ENCODE assay signal across 12 cellular contexts in genomic region chr1:151069103-151069486, GRCh38. TPM values are rescaled to one million over a fixed set of nuclear protein-coding genes. Genes with fewer than 3 reads are reported as not detected.
DNase-seq lines count a peak whose midpoint lies in the region; ATAC-seq and TF ChIP-seq lines count a peak whose summit lies in the region.
"Had no signal": no experiment of that assay in that cellular context is flagged by ENCODE, and none has a peak within 500 bp of the region (broad histone marks: within the 10 kb centered on the region; RNA-seq: fewer than 3 reads in every experiment).

No MANE protein-coding gene starts in this region.

- H3K27me3 Mint-ChIP-seq in CD4-positive, alpha-beta memory T cell: no peaks in the 10 kb centered on the region
- H3K27me3 Mint-ChIP-seq in brain: peaks cover 7% of the 10 kb centered on the region

- H3K36me3 ChIP-seq in CD4-positive, alpha-beta memory T cell (ENCODE audit: insufficient read depth, low read length): no peaks in the 10 kb centered on the region
- H3K36me3 ChIP-seq in Karpas-422 (ENCODE audit: insufficient read depth, low read length) (peaks cover 3% of the 10 kb centered on the region; the same call in 1 of the 2 replicates), osteoblast (ENCODE audit: insufficient read depth, low read length) (peaks cover 13% of the 10 kb centered on the region)

- no peaks in the 10 kb centered on the region for H3K9me3 Mint-ChIP-seq in CD4-positive, alpha-beta memory T cell
- H3K9me3 Mint-ChIP-seq in brain: peaks cover 0 to 4% (median 3%) of the 10 kb centered on the region in 5 experiments

- H3K79me2 ChIP-seq in Karpas-422 (ENCODE audit: low read length) (peaks cover 56% of the 10 kb centered on the region), osteoblast (ENCODE audit: insufficient read depth, low read length) (peaks cover 39% of the 10 kb centered on the region)

- peak overlapping the region; percentile 68 to 100 (median 99) for H3K4me3 Mint-ChIP-seq in CD4-positive, alpha-beta memory T cell
- peak overlapping the region; percentile 65 to 98 (median 73) for H3K4me3 Mint-ChIP-seq in brain

- TF ChIP-seq CTCF in brain (conservative IDR thresholded peaks at IDR 0.05) (no peak), osteoblast (IDR thresholded peaks at IDR 0.05; ENCODE audit: extremely low read depth, low read depth, low read length) (no peak)

- H3K9ac ChIP-seq in Karpas-422 (ENCODE audit: low read length): peak overlapping the region; percentile 27; the same call in 1 of the 2 replicates

- peaks cover 12 to 13% of the 10 kb centered on the region in 2 donors for H3K36me3 Mint-ChIP-seq in CD4-positive, alpha-beta memory T cell
- peaks cover 52% of the 10 kb centered on the region for H3K36me3 Mint-ChIP-seq in brain

- no peaks in the 10 kb centered on the region for H3K9me3 ChIP-seq in CD4-positive, alpha-beta memory T cell (ENCODE audit: control insufficient read depth in 1 of 2, low read length in 2 of 2)
- H3K9me3 ChIP-seq in Karpas-422 (ENCODE audit: low read length) (no peaks in the 10 kb centered on the region), osteoblast (ENCODE audit: low read depth, low read length) (no peaks in the 10 kb centered on the region)

- H3K27ac ChIP-seq in CD4-positive, alpha-beta memory T cell (ENCODE audit: low read depth, low read length): no peak overlapping the region
- H3K27ac ChIP-seq in Karpas-422 (ENCODE audit: low read length) (peak overlapping the region; percentile 41), osteoblast (ENCODE audit: low read depth, low read length) (peak overlapping the region; percentile 97)
- H3K27ac ChIP-seq: KMS-11 had no signal

- peaks cover 13 to 34% (median 25%) of the 10 kb centered on the region in 4 donors for H3K4me1 Mint-ChIP-seq in CD4-positive, alpha-beta memory T cell
- H3K4me1 Mint-ChIP-seq in brain: peaks cover 79% of the 10 kb centered on the region

- H3K4me3 ChIP-seq in CD4-positive, alpha-beta memory T cell (ENCODE audit: low read length in 2 of 2): no peak overlapping the region
- H3K4me3 ChIP-seq in Karpas-422 (ENCODE audit: low read length): peak overlapping the region; percentile 92; the same call in 1 of the 2 replicates
- no peak overlapping the region for H3K4me3 ChIP-seq in osteoblast (ENCODE audit: insufficient read depth, low read length)

- no peak overlapping the region for H2AFZ ChIP-seq in Karpas-422 (ENCODE audit: low read length)
- H2AFZ ChIP-seq in osteoblast (ENCODE audit: low read length): no peak overlapping the region

- intact Hi-C loops in CD4-positive, alpha-beta memory T cell (cut with micrococcal nuclease): no loop called here

- no peak for ATAC-seq in GM21423 (IDR thresholded peaks at IDR 0.05; ENCODE audit: unreplicated experiment)

- CTCF ChIA-PET in CD4-positive, alpha-beta memory T cell (lab: Charles Lee; ENCODE audit: partially characterized antibody): interaction anchor here (1.1 to 8.7 kb wide), 2 partner anchors 11 to 22 kb away, joined by 4 to 92 read pairs; partner anchors contain the start of genes C1orf56, CDC42SE1 and MLLT11

- DNase-seq in CD4-positive, alpha-beta memory T cell: no peak
- DNase-seq in Karpas-422 (no peak), osteoblast (ENCODE audit: insufficient read length, low spot score, missing footprints) (no peak), GOT3 (lab: John Stamatoyannopoulos, UW) (no peak), KG1 (lab: John Stamatoyannopoulos, UW) (no peak), NCI-H774 (lab: John Stamatoyannopoulos, UW) (no peak)
- DNase-seq: activated CD4-positive, CD25-positive, alpha-beta regulatory T cell treated with anti-CD3 and anti-CD28 coated beads, Interleukin-2, amount 50 U/mL, for 72 hours; NCI-H69 had no signal

- POLR2A ChIA-PET in CD4-positive, alpha-beta memory T cell (lab: Charles Lee; ENCODE audit: partially characterized antibody): interaction anchor here (1.3 to 5.6 kb wide), 4 partner anchors 10 to 20 kb away, joined by 10 to 124 read pairs (median 38); partner anchors contain the start of genes C1orf56, CDC42SE1 and MLLT11

- no peaks in the 10 kb centered on the region for H3K9me2 ChIP-seq in Karpas-422 (replicated peaks; ENCODE audit: insufficient read depth, low read length)

- H4K20me1 ChIP-seq in Karpas-422 (ENCODE audit: insufficient read depth, low read depth, low read length): no peaks in the 10 kb centered on the region
- no peaks in the 10 kb centered on the region for H4K20me1 ChIP-seq in osteoblast (ENCODE audit: insufficient read depth, low read length)

- H3K27me3 ChIP-seq in CD4-positive, alpha-beta memory T cell (ENCODE audit: insufficient read depth, low read length): no peaks in the 10 kb centered on the region
- H3K27me3 ChIP-seq in Karpas-422 (ENCODE audit: low read length): no peaks in the 10 kb centered on the region
- no peaks in the 10 kb centered on the region for H3K27me3 ChIP-seq in osteoblast (ENCODE audit: insufficient read depth, low read length)

- H3K4me2 ChIP-seq in Karpas-422 (ENCODE audit: low read depth, low read length, poor library complexity, severe bottlenecking) (peak overlapping the region; percentile 95), osteoblast (ENCODE audit: insufficient read depth, low read length) (no peak overlapping the region)

- H3K4me1 ChIP-seq in CD4-positive, alpha-beta memory T cell (ENCODE audit: insufficient read depth, low read length): peaks cover 17% of the 10 kb centered on the region
- H3K4me1 ChIP-seq in Karpas-422 (ENCODE audit: low read length): peaks cover 39% of the 10 kb centered on the region
- H3K4me1 ChIP-seq in osteoblast (ENCODE audit: insufficient read depth, low read length): peaks cover 7% of the 10 kb centered on the region

- H3K27ac Mint-ChIP-seq in CD4-positive, alpha-beta memory T cell: peak overlapping the region; percentile 77 to 100 (median 91)
- H3K27ac Mint-ChIP-seq in brain: peak overlapping the region; percentile 75 to 100 (median 89)

RNA-seq across cellular contexts. Expression of gene GABPB2, which starts 1.5 kb away (rescaled TPM):
- 10 to 100 TPM; 36.8 to 42.8 TPM for total RNA-seq in CD4-positive, alpha-beta memory T cell
- polyA plus RNA-seq in CD4-positive, alpha-beta memory T cell: 10 to 100 TPM in 1 of 2 donors, 1 to 10 TPM in 1; 4.9 to 14.2 TPM
- 6.7 and 6.9 TPM in 2 replicates for total RNA-seq in Karpas-422 (2014; rRNA removed; shearing (Covaris generic); ENCODE audit: low replicate concordance)
- 5.5 TPM for polyA plus RNA-seq in brain (ENCODE audit: insufficient read depth, low read depth, low replicate concordance)
- 15.6 and 16.3 TPM in 2 replicates for total RNA-seq in osteoblast

RNA-seq across cellular contexts. Expression of gene MLLT11, which starts 8.9 kb away (rescaled TPM):
- 1 to 10 TPM; 4.5 to 4.9 TPM for total RNA-seq in CD4-positive, alpha-beta memory T cell
- 1 to 10 TPM; 3.6 to 3.9 TPM for polyA plus RNA-seq in CD4-positive, alpha-beta memory T cell
- total RNA-seq in Karpas-422 (2014; rRNA removed; shearing (Covaris generic); ENCODE audit: low replicate concordance): 5.3 and 8.3 TPM in 2 replicates
- 145 TPM for polyA plus RNA-seq in brain (ENCODE audit: insufficient read depth, low read depth, low replicate concordance)
- total RNA-seq in osteoblast: 1.4 and 1.8 TPM in 2 replicates

RNA-seq across cellular contexts. Expression of gene CDC42SE1, which starts 9.7 kb away (rescaled TPM):
- 100 to 1,000 TPM; 478 to 483 TPM for total RNA-seq in CD4-positive, alpha-beta memory T cell
- polyA plus RNA-seq in CD4-positive, alpha-beta memory T cell: 100 to 1,000 TPM in 1 of 2 donors, 10 to 100 TPM in 1; 66.2 to 100 TPM
- 90.8 and 100 TPM in 2 replicates for total RNA-seq in Karpas-422 (2014; rRNA removed; shearing (Covaris generic); ENCODE audit: low replicate concordance)
- polyA plus RNA-seq in brain (ENCODE audit: insufficient read depth, low read depth, low replicate concordance): 63.4 TPM
- 44.8 and 49.6 TPM in 2 replicates for total RNA-seq in osteoblast

RNA-seq across cellular contexts. Expression of gene C1orf56, which starts 21.5 kb away (rescaled TPM):
- total RNA-seq in CD4-positive, alpha-beta memory T cell: 1 to 10 TPM; 2.4 to 3.5 TPM
- 1 to 10 TPM; 1.4 to 3.6 TPM for polyA plus RNA-seq in CD4-positive, alpha-beta memory T cell
- 2.5 and 4.6 TPM in 2 replicates for total RNA-seq in Karpas-422 (2014; rRNA removed; shearing (Covaris generic); ENCODE audit: low replicate concordance)
- 16.2 TPM for polyA plus RNA-seq in brain (ENCODE audit: insufficient read depth, low read depth, low replicate concordance)
- 4.4 and 5.4 TPM in 2 replicates for total RNA-seq in osteoblast

RNA-seq across cellular contexts. Expression of gene BNIPL, which starts 32.7 kb away (rescaled TPM):
- 1 to 10 TPM; 4.6 to 8.3 TPM for total RNA-seq in CD4-positive, alpha-beta memory T cell
- not detected for polyA plus RNA-seq in CD4-positive, alpha-beta memory T cell
- 0.63 and 1.4 TPM in 2 replicates for total RNA-seq in Karpas-422 (2014; rRNA removed; shearing (Covaris generic); ENCODE audit: low replicate concordance)
- 0.53 TPM for polyA plus RNA-seq in brain (ENCODE audit: insufficient read depth, low read depth, low replicate concordance)
- total RNA-seq in osteoblast: under 0.01 and 1.2 TPM in 2 replicates
- total RNA-seq: glomerular endothelial cell had no signal
